8 cellular contexts compared by ENCODE assay signal in the genomic region with DNA sequence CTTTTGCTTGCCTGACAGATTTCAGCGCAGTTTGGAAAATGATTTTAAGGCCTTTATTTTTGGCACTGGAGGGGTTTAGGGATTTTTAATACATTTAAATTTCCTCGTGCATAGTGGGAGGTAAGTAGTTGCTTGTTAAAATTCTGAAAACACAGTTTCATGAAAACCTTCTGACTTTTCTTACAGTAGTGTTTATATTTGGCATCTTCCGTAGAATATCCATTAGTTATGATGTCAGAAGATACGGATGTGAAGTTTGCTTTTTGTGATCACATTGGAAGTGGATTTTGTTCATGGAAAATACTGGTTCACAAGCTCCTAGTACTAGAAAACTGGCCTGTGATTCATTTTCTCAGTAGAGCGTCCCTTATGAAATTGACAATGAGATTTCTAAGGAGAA. TPM values are rescaled to one million over a fixed set of nuclear protein-coding genes. Genes with fewer than 3 reads are reported as not detected.
A peak's percentile ranks its signal among the peaks of the same experiment; 100 is the strongest.
DNase-seq lines count a peak whose midpoint lies in the region; ATAC-seq, FAIRE-seq and TF ChIP-seq lines count a peak whose summit lies in the region.

No MANE protein-coding gene starts in this region.

- no peak for TF ChIP-seq POLR2A in H54 (IDR thresholded peaks at IDR 0.05; ENCODE audit: low read depth, low read length)

- no peak for FAIRE-seq in H54 (lab: Jason Lieb, UNC)

- H3K4me3 ChIP-seq in astrocyte of the spinal cord (ENCODE audit: low read depth, low read length): peak overlapping the region; percentile 80

- ATAC-seq in memory B cell (ENCODE audit: low read depth): no peak

- DNase-seq in activated naive CD4-positive, alpha-beta T cell treated with anti-CD3 and anti-CD28 coated beads, Interleukin-2, amount 50 U/mL, for 16 hours: no peak
- DNase-seq in astrocyte of the spinal cord (ENCODE audit: low read depth, low spot score) (no peak), memory B cell (ENCODE audit: low spot score in 2 of 2) (no peak), type B pancreatic cell (ENCODE audit: extremely low spot score, unreplicated experiment) (no peak), H54 (ENCODE audit: insufficient read length, low spot score) (no peak), NCI-H446 treated with DMSO at 0.1 percent for 48 hours (lab: John Stamatoyannopoulos, UW) (no peak), NCI-H2171 treated with DMSO at 0.1 percent for 48 hours (lab: John Stamatoyannopoulos, UW) (no peak)

- peaks cover 71% of the 10 kb centered on the region for H3K4me1 Mint-ChIP-seq in activated naive CD4-positive, alpha-beta T cell treated with anti-CD3 and anti-CD28 coated beads, Interleukin-2, amount 50 U/mL, for 24 hours
- H3K4me1 Mint-ChIP-seq in memory B cell (peaks cover 54% of the 10 kb centered on the region), type B pancreatic cell (ENCODE audit: unreplicated experiment) (peaks cover 21% of the 10 kb centered on the region)

- peak overlapping the region; percentile 97 for H3K4me3 Mint-ChIP-seq in activated naive CD4-positive, alpha-beta T cell treated with anti-CD3 and anti-CD28 coated beads, Interleukin-2, amount 50 U/mL, for 24 hours
- peak overlapping the region; percentile 98 for H3K4me3 Mint-ChIP-seq in memory B cell
- peak overlapping the region; percentile 90 for H3K4me3 Mint-ChIP-seq in type B pancreatic cell

- no peaks in the 10 kb centered on the region for H3K27me3 Mint-ChIP-seq in activated naive CD4-positive, alpha-beta T cell treated with anti-CD3 and anti-CD28 coated beads, Interleukin-2, amount 50 U/mL, for 24 hours
- no peaks in the 10 kb centered on the region for H3K27me3 Mint-ChIP-seq in memory B cell
- H3K27me3 Mint-ChIP-seq in type B pancreatic cell: no peaks in the 10 kb centered on the region

- no peak for TF ChIP-seq CTCF in astrocyte of the spinal cord (IDR thresholded peaks at IDR 0.05; ENCODE audit: low read depth, low read length)
- no peak for TF ChIP-seq CTCF in type B pancreatic cell (conservative IDR thresholded peaks at IDR 0.05)

- H3K27ac Mint-ChIP-seq in activated naive CD4-positive, alpha-beta T cell treated with anti-CD3 and anti-CD28 coated beads, Interleukin-2, amount 50 U/mL, for 24 hours: peak overlapping the region; percentile 98
- H3K27ac Mint-ChIP-seq in memory B cell (peak overlapping the region; percentile 98), type B pancreatic cell (peak overlapping the region; percentile 95)

- in situ Hi-C loops in astrocyte of the spinal cord (cut with HindIII; ENCODE audit: low sequenced_read_pairs): no loop called here

- H3K9me3 Mint-ChIP-seq in activated naive CD4-positive, alpha-beta T cell treated with anti-CD3 and anti-CD28 coated beads, Interleukin-2, amount 50 U/mL, for 24 hours: no peaks in the 10 kb centered on the region
- H3K9me3 Mint-ChIP-seq in memory B cell (no peaks in the 10 kb centered on the region), type B pancreatic cell (no peaks in the 10 kb centered on the region)

- peaks cover 5% of the 10 kb centered on the region for H3K36me3 Mint-ChIP-seq in activated naive CD4-positive, alpha-beta T cell treated with anti-CD3 and anti-CD28 coated beads, Interleukin-2, amount 50 U/mL, for 24 hours
- H3K36me3 Mint-ChIP-seq in memory B cell: peaks cover 3% of the 10 kb centered on the region
- peaks cover 4% of the 10 kb centered on the region for H3K36me3 Mint-ChIP-seq in type B pancreatic cell

RNA-seq across cellular contexts. Expression of a gene that starts 1.3 kb away (rescaled TPM):
- total RNA-seq in type B pancreatic cell (ENCODE audit: low replicate concordance): 35.6 and 56.9 TPM in 2 replicates
